In the genomic region with DNA sequence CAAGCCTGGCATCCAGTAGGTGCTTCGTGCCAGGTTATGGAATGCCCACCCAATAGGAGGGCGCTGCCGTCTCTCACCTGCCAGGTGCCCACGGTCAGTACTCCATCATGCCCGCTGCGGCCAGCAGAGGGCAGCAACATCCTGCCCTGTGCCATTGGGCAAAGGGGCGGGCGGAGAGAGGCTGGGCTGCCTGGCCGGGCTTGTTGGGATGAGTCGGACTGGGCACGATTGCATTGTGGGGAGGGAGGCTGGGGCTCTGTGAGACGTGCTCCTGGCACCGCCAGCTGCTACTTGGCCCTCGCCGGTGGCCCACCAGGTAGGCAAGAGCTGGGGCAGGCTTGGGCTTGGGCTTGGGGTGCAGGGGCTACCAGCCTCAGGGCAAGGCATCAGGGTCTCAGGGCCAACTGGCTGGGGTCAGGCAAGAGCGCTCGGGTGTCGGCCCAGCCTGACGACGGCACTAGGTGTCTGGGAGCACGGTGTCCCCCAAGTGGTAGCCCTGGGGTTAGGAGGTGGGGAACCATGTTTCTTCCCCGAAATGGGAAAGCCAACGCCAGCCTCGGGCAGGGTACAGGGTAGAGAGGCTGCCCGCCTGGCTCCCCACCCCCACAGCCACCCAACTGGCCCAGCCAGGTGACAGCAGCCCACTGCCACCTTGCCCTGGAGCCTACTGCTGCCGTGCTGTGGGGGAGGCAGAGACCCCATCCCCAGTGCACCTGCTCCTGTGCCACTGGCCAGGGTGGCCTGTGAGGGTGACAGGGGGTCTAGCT, we compare ENCODE assay signal across 8 cellular contexts. TPM values are rescaled to one million over a fixed set of nuclear protein-coding genes. Genes with fewer than 3 reads are reported as not detected.
DNase-seq lines count a peak whose midpoint lies in the region; ATAC-seq and TF ChIP-seq lines count a peak whose summit lies in the region.

Gene PLXNB3, plus strand, starts transcription at position 261 of the 767 bp plus-strand sequence. CDS start 1,287 bp downstream, outside the sequence.

- 16 to 36% (median 25%) methylated on average over 12 to 25 of the region's 26 CpGs; no CpG with 5 or more reads in 1 of the 4 donors for WGBS in adrenal gland, 4 donors
- WGBS in prostate gland: no CpG with 5 or more reads among the region's 26 CpGs

- H3K27me3 ChIP-seq in ACC112 (ENCODE audit: insufficient read depth, low read length) (no peaks in the 10 kb centered on the region), adrenal gland (no peaks in the 10 kb centered on the region), prostate gland (replicated peaks; ENCODE audit: insufficient read depth) (no peaks in the 10 kb centered on the region)

- DNase-seq in NCI-H1048 (lab: John Stamatoyannopoulos, UW) (peak; percentile 70), T-helper 1 cell (peak; percentile 45 to 64 (median 58)), adrenal gland (peak; percentile 86 to 93 (median 90)), cardiac septum (ENCODE audit: low spot score) (peak; percentile 93), prostate gland (ENCODE audit: low spot score) (peak; percentile 79), ureter (ENCODE audit: low spot score) (peak; percentile 87)

- peak; percentile 76 for ATAC-seq in GM18867 (IDR thresholded peaks at IDR 0.05; ENCODE audit: unreplicated experiment)

- TF ChIP-seq CTCF in adrenal gland (IDR thresholded peaks at IDR 0.05) (peak; percentile 61 to 91 (median 85)), prostate gland (IDR thresholded peaks at IDR 0.05) (peak; percentile 51 to 91 (median 83))

- H3K36me3 ChIP-seq in ACC112 (ENCODE audit: insufficient read depth, low read length): no peaks in the 10 kb centered on the region
- H3K36me3 ChIP-seq in adrenal gland (replicated peaks in 1 of 2): no peaks in the 10 kb centered on the region
- H3K36me3 ChIP-seq in prostate gland: no peaks in the 10 kb centered on the region

- TF ChIP-seq POLR2A in adrenal gland (IDR thresholded peaks at IDR 0.05) (peak in 1 of 2 donors; percentile 67), prostate gland (IDR thresholded peaks at IDR 0.05) (peak; percentile 50)

- H3K4me1 ChIP-seq in ACC112 (ENCODE audit: control insufficient read depth, insufficient read depth, low read length, unreplicated experiment) (no peaks in the 10 kb centered on the region), adrenal gland (replicated peaks in 1 of 2) (peaks cover 0 to 18% of the 10 kb centered on the region in 2 donors), prostate gland (replicated peaks) (no peaks in the 10 kb centered on the region)

- H3K27ac ChIP-seq in ACC112 (ENCODE audit: low read depth, low read length) (no peak within 1 kb of the TSS), adrenal gland (peak within 1 kb of the TSS; percentile 7 to 87 (median 75)), prostate gland (peak within 1 kb of the TSS; percentile 58)

- intact Hi-C loops in adrenal gland (cut with DNase I): loop anchor here in 1 of 2 donors (5.0 kb wide), 1 partner anchor 193 kb away; no protein-coding TSS in a partner anchor
- intact Hi-C loops in cardiac septum (cut with DNase I): loop anchor here (2.0 kb wide), 1 partner anchor 189 kb away; no protein-coding TSS in a partner anchor
- intact Hi-C loops in prostate gland (cut with DNase I): loop anchor here (5.0 kb wide), 1 partner anchor 183 kb away; no protein-coding TSS in a partner anchor

- no peak within 1 kb of the TSS for H2AFZ ChIP-seq in ACC112 (ENCODE audit: low read length, unreplicated experiment)

- H3K4me3 ChIP-seq in ACC112 (ENCODE audit: low read depth, low read length) (peak within 1 kb of the TSS; percentile 74), adrenal gland (peak within 1 kb of the TSS in 1 of 4 donors; percentile 42), prostate gland (peak within 1 kb of the TSS; percentile 21 to 34)

- no peaks in the 10 kb centered on the region for H3K9me3 ChIP-seq in adrenal gland (replicated peaks in 1 of 3)
- no peaks in the 10 kb centered on the region for H3K9me3 ChIP-seq in prostate gland

- H3K79me2 ChIP-seq in ACC112 (ENCODE audit: control insufficient read depth, insufficient read depth, low read length, unreplicated experiment): peaks cover 4% of the 10 kb centered on the region

RNA-seq across cellular contexts. Expression of gene PLXNB3, which starts in this region (rescaled TPM):
- total RNA-seq in adrenal gland (100 to 1,000 TPM in 1 of 8 donors, 10 to 100 TPM in 7; 31.2 to 103 (median 41.4) TPM), cardiac septum (7.6 TPM), prostate gland (10 to 100 TPM; 20.9 to 52.7 TPM), ureter (42.8 TPM)
- 100 to 1,000 TPM in 1 of 3 donors, 10 to 100 TPM in 2; 21.7 to 119 (median 87.3) TPM for polyA plus RNA-seq in adrenal gland
